In the genomic region with DNA sequence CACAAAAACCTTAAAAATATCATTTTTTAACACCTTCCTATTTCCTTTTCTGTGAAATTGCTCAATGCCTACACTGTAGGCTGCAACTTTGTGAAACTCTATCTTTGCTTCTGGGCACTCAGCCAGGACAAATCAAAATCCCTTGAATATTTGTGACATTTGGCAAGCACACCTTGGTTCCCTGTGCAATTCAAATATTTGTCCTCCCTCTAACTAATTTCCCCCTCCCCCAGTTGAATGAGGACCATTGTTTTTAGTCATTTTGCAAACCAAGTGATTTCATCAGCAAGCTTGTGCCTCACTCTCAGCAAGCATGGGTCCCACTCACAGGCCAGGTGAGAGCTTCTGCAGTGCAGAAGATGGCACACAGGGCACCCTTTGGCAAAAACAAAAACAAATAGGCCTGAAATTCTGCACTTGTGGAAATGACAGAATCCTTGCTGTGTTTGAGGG, we compare ENCODE assay signal across 1 cellular context.
TF ChIP-seq lines count a peak whose summit lies in the region.

No MANE protein-coding gene starts in this region.

TF ChIP-seq in HepG2, 621 proteins besides CTCF, POLR2A, EP300 and RAD21 (continued from another document and continues in another):
- TF ChIP-seq, protein P1, sequence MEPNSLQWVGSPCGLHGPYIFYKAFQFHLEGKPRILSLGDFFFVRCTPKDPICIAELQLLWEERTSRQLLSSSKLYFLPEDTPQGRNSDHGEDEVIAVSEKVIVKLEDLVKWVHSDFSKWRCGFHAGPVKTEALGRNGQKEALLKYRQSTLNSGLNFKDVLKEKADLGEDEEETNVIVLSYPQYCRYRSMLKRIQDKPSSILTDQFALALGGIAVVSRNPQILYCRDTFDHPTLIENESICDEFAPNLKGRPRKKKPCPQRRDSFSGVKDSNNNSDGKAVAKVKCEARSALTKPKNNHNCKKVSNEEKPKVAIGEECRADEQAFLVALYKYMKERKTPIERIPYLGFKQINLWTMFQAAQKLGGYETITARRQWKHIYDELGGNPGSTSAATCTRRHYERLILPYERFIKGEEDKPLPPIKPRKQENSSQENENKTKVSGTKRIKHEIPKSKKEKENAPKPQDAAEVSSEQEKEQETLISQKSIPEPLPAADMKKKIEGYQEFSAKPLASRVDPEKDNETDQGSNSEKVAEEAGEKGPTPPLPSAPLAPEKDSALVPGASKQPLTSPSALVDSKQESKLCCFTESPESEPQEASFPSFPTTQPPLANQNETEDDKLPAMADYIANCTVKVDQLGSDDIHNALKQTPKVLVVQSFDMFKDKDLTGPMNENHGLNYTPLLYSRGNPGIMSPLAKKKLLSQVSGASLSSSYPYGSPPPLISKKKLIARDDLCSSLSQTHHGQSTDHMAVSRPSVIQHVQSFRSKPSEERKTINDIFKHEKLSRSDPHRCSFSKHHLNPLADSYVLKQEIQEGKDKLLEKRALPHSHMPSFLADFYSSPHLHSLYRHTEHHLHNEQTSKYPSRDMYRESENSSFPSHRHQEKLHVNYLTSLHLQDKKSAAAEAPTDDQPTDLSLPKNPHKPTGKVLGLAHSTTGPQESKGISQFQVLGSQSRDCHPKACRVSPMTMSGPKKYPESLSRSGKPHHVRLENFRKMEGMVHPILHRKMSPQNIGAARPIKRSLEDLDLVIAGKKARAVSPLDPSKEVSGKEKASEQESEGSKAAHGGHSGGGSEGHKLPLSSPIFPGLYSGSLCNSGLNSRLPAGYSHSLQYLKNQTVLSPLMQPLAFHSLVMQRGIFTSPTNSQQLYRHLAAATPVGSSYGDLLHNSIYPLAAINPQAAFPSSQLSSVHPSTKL (CRISPR knock-in tag; IDR thresholded peaks at IDR 0.05) = peak; percentile 99
- TF ChIP-seq ZNF20 (CRISPR knock-in tag; IDR thresholded peaks at IDR 0.05) (peak; percentile 31; the same call in 1 of the 2 replicates), SIX4 (CRISPR knock-in tag; IDR thresholded peaks at IDR 0.05) (peak; percentile 87), NAIF1 (CRISPR knock-in tag; IDR thresholded peaks at IDR 0.05; ENCODE audit: borderline replicate concordance) (no peak; the same call in 1 of the 2 replicates), ZNF30 (CRISPR knock-in tag; IDR thresholded peaks at IDR 0.05) (no peak), HNF4A (CRISPR knock-in tag; IDR thresholded peaks at IDR 0.05) (peak; percentile 81), ZNF629 (CRISPR knock-in tag; conservative IDR thresholded peaks at IDR 0.05) (peak; percentile 51), MAFF (IDR thresholded peaks at IDR 0.05; ENCODE audit: low read depth, low read length) (peak; percentile 39; the same call in 1 of the 2 replicates), GABPA (IDR thresholded peaks at IDR 0.05; ENCODE audit: low read depth, low read length) (no peak), GABPA (CRISPR knock-in tag; IDR thresholded peaks at IDR 0.05; ENCODE audit: low read depth) (peak; percentile 34; the same call in 1 of the 2 replicates), ZNF878 (CRISPR knock-in tag; IDR thresholded peaks at IDR 0.05) (peak; percentile 91), RXRB (CRISPR knock-in tag; IDR thresholded peaks at IDR 0.05; ENCODE audit: borderline replicate concordance) (peak; percentile 85), LCORL (IDR thresholded peaks at IDR 0.05) (peak; percentile 92), LCORL (CRISPR knock-in tag; IDR thresholded peaks at IDR 0.05) (peak; percentile 96), ETV6 (CRISPR knock-in tag; conservative IDR thresholded peaks at IDR 0.05) (peak; percentile 47), SUZ12 (IDR thresholded peaks at IDR 0.05; ENCODE audit: low read depth, low read length) (no peak), ZNF713 (CRISPR knock-in tag; IDR thresholded peaks at IDR 0.05) (no peak)
- TF ChIP-seq, protein P2, sequence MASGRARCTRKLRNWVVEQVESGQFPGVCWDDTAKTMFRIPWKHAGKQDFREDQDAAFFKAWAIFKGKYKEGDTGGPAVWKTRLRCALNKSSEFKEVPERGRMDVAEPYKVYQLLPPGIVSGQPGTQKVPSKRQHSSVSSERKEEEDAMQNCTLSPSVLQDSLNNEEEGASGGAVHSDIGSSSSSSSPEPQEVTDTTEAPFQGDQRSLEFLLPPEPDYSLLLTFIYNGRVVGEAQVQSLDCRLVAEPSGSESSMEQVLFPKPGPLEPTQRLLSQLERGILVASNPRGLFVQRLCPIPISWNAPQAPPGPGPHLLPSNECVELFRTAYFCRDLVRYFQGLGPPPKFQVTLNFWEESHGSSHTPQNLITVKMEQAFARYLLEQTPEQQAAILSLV (CRISPR knock-in tag; IDR thresholded peaks at IDR 0.05; ENCODE audit: borderline replicate concordance) = no peak
- TF ChIP-seq, protein P3, sequence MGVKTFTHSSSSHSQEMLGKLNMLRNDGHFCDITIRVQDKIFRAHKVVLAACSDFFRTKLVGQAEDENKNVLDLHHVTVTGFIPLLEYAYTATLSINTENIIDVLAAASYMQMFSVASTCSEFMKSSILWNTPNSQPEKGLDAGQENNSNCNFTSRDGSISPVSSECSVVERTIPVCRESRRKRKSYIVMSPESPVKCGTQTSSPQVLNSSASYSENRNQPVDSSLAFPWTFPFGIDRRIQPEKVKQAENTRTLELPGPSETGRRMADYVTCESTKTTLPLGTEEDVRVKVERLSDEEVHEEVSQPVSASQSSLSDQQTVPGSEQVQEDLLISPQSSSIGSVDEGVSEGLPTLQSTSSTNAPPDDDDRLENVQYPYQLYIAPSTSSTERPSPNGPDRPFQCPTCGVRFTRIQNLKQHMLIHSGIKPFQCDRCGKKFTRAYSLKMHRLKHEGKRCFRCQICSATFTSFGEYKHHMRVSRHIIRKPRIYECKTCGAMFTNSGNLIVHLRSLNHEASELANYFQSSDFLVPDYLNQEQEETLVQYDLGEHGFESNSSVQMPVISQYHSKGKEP (CRISPR knock-in tag; IDR thresholded peaks at IDR 0.05) = no peak
- TF ChIP-seq, protein P4, sequence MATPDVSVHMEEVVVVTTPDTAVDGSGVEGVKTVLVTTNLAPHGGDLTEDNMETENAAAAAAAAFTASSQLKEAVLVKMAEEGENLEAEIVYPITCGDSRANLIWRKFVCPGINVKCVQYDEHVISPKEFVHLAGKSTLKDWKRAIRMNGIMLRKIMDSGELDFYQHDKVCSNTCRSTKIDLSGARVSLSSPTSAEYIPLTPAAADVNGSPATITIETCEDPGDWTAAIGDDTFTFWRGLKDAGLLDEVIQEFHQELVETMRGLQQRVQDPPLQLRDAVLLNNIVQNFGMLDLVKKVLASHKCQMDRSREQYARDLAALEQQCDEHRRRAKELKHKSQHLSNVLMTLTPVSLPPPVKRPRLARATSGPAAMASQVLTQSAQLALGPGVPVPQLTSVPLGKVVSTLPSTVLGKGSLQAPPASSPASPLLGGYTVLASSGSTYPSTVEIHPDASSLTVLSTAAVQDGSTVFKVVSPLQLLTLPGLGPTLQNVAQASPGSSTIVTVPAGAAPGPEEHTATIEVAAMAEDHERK (CRISPR knock-in tag; IDR thresholded peaks at IDR 0.05; ENCODE audit: low read depth) = no peak
- TF ChIP-seq, protein P5, sequence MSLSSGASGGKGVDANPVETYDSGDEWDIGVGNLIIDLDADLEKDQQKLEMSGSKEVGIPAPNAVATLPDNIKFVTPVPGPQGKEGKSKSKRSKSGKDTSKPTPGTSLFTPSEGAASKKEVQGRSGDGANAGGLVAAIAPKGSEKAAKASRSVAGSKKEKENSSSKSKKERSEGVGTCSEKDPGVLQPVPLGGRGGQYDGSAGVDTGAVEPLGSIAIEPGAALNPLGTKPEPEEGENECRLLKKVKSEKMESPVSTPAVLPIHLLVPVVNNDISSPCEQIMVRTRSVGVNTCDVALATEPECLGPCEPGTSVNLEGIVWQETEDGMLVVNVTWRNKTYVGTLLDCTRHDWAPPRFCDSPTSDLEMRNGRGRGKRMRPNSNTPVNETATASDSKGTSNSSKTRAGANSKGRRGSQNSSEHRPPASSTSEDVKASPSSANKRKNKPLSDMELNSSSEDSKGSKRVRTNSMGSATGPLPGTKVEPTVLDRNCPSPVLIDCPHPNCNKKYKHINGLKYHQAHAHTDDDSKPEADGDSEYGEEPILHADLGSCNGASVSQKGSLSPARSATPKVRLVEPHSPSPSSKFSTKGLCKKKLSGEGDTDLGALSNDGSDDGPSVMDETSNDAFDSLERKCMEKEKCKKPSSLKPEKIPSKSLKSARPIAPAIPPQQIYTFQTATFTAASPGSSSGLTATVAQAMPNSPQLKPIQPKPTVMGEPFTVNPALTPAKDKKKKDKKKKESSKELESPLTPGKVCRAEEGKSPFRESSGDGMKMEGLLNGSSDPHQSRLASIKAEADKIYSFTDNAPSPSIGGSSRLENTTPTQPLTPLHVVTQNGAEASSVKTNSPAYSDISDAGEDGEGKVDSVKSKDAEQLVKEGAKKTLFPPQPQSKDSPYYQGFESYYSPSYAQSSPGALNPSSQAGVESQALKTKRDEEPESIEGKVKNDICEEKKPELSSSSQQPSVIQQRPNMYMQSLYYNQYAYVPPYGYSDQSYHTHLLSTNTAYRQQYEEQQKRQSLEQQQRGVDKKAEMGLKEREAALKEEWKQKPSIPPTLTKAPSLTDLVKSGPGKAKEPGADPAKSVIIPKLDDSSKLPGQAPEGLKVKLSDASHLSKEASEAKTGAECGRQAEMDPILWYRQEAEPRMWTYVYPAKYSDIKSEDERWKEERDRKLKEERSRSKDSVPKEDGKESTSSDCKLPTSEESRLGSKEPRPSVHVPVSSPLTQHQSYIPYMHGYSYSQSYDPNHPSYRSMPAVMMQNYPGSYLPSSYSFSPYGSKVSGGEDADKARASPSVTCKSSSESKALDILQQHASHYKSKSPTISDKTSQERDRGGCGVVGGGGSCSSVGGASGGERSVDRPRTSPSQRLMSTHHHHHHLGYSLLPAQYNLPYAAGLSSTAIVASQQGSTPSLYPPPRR (CRISPR knock-in tag; IDR thresholded peaks at IDR 0.05; ENCODE audit: borderline replicate concordance) = peak; percentile 96
- TF ChIP-seq, protein P6, sequence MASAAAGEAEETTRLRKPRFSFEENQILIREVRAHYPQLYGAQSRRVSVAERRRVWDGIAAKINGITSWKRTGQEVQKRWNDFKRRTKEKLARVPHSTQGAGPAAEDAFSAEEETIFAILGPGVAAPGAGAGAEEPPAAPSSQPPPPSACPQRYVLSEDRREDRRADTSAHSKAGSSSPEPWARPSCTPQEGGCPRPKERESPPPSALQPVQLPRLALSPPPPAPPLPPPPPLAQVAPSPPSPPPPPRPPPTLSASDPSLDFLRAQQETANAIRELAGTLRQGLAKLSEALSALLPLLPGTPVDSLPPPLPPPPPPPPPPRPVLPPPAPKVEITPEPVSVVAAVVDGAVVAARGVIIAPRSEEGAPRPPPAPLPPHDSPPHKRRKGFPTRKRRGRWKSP (CRISPR knock-in tag; IDR thresholded peaks at IDR 0.05) = peak; percentile 83; the same call in 1 of the 2 replicates
- TF ChIP-seq, protein P7, sequence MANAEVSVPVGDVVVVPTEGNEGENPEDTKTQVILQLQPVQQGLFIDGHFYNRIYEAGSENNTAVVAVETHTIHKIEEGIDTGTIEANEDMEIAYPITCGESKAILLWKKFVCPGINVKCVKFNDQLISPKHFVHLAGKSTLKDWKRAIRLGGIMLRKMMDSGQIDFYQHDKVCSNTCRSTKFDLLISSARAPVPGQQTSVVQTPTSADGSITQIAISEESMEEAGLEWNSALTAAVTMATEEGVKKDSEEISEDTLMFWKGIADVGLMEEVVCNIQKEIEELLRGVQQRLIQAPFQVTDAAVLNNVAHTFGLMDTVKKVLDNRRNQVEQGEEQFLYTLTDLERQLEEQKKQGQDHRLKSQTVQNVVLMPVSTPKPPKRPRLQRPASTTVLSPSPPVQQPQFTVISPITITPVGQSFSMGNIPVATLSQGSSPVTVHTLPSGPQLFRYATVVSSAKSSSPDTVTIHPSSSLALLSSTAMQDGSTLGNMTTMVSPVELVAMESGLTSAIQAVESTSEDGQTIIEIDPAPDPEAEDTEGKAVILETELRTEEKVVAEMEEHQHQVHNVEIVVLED (CRISPR knock-in tag; IDR thresholded peaks at IDR 0.05; ENCODE audit: borderline replicate concordance) = no peak
- TF ChIP-seq, protein P8, sequence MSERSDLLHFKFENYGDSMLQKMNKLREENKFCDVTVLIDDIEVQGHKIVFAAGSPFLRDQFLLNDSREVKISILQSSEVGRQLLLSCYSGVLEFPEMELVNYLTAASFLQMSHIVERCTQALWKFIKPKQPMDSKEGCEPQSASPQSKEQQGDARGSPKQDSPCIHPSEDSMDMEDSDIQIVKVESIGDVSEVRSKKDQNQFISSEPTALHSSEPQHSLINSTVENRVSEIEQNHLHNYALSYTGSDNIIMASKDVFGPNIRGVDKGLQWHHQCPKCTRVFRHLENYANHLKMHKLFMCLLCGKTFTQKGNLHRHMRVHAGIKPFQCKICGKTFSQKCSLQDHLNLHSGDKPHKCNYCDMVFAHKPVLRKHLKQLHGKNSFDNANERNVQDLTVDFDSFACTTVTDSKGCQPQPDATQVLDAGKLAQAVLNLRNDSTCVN (CRISPR knock-in tag; IDR thresholded peaks at IDR 0.05; ENCODE audit: borderline replicate concordance) = no peak
- TF ChIP-seq, protein P9, sequence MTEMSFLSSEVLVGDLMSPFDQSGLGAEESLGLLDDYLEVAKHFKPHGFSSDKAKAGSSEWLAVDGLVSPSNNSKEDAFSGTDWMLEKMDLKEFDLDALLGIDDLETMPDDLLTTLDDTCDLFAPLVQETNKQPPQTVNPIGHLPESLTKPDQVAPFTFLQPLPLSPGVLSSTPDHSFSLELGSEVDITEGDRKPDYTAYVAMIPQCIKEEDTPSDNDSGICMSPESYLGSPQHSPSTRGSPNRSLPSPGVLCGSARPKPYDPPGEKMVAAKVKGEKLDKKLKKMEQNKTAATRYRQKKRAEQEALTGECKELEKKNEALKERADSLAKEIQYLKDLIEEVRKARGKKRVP (CRISPR knock-in tag; IDR thresholded peaks at IDR 0.05) = peak in 1 of 2 experiments; percentile 99; a peak in 2 of 4 replicates
